ENCODE assay signal across 14 cellular contexts in the genomic region with DNA sequence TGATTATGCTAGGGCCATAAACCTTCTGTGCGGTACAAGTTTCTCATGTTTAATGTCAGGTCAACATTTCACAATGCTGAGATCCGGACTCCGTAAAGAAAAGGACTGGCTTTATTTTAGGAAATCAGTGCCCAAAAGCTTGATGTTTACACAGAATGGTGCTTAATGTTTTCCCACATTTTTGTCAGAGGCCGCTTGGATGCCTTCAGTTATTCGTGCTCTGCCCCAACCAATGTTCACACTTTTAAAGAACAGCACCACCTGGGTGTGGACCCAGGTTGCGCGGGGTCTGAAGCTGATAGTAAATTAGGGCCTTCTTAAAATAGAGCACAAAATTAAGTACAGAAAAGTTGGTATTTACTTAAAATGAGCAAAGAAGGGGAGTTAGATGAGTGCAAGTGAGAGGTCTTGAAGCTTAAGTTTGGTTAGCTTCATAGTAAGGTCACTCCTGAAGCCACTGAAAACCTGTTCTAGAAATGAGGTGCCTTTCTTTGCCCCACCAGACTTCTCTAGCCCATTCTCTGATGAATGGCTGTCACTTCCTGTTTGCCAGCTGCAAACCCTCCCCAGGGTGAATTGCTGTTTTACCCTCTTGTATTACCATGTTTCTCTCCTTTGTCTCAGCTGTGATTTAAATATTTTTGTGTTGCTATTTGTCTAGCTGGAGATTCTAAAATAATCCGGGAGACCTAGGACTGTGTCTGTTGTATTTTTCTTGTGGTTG. TPM values are rescaled to one million over a fixed set of nuclear protein-coding genes. Genes with fewer than 3 reads are reported as not detected.
DNase-seq lines count a peak whose midpoint lies in the region; ATAC-seq, FAIRE-seq and TF ChIP-seq lines count a peak whose summit lies in the region.
"Had no signal": no experiment of that assay in that cellular context is flagged by ENCODE, and none has a peak within 500 bp of the region (broad histone marks: within the 10 kb centered on the region; RNA-seq: fewer than 3 reads in every experiment).

No MANE protein-coding gene starts in this region.

- DNase-seq in A673 (ENCODE audit: low spot score) (peak; percentile 12), GM12864 (ENCODE audit: low read depth) (no peak), WERI-Rb-1 (no peak), left lobe of liver (ENCODE audit: low spot score) (peak; percentile 49), NCI-H2227 treated with DMSO at 0.1 percent for 48 hours (lab: John Stamatoyannopoulos, UW) (no peak), H54 (ENCODE audit: insufficient read length, low spot score) (no peak), natural killer cell (no peak), COLO829 (ENCODE audit: low spot score) (no peak)
- DNase-seq: effector CD8-positive, alpha-beta T cell; NCI-H446 treated with DMSO at 0.1 percent for 48 hours; stimulated activated CD4-positive, alpha-beta T cell treated with anti-CD3 and anti-CD28 coated beads, Interleukin-15, amount 100 ng/mL, for 24 hours had no signal

- no peak overlapping the region for H3K4me3 Mint-ChIP-seq in natural killer cell
- H3K4me3 Mint-ChIP-seq: stimulated activated memory B cell treated with anti-CD40 and anti-IgM and Interleukin-4, amounts not matched to agents 10 μg/mL and 1 μg/mL and 100 μg/mL, for 72 hours had no signal

- no peak for TF ChIP-seq POLR2A in H54 (IDR thresholded peaks at IDR 0.05; ENCODE audit: low read depth, low read length)

- no TSS peak for BruUV-seq in A673 (replicated peaks; lab: Mats Ljungman, UMichigan)

- no peak for FAIRE-seq in H54 (lab: Jason Lieb, UNC)

- H3K4me1 Mint-ChIP-seq in natural killer cell, result peaks cover 9 to 21% of the 10 kb centered on the region in 2 donors
- H3K4me1 Mint-ChIP-seq: stimulated activated memory B cell treated with anti-CD40 and anti-IgM and Interleukin-4, amounts not matched to agents 10 μg/mL and 1 μg/mL and 100 μg/mL, for 72 hours had no signal

- H3K9me3 ChIP-seq in A673 (ENCODE audit: low read depth, low read length, poor library complexity, severe bottlenecking) (no peaks in the 10 kb centered on the region), WERI-Rb-1 (ENCODE audit: severe bottlenecking) (no peaks in the 10 kb centered on the region)

- peaks cover 3 to 4% of the 10 kb centered on the region in 2 donors for H3K27me3 Mint-ChIP-seq in natural killer cell (ENCODE audit: low read depth in 2 of 2)

- intact Hi-C loops in A673 (cut with micrococcal nuclease; ENCODE audit: unreplicated experiment), result no loop called here
- intact Hi-C loops in natural killer cell (cut with micrococcal nuclease), result loop anchor here (2.0 kb wide), 1 partner anchor 209 kb away; no protein-coding TSS in a partner anchor

- H3K36me3 ChIP-seq in A673 (ENCODE audit: insufficient read depth, low read length, poor library complexity, severe bottlenecking) (no peaks in the 10 kb centered on the region), WERI-Rb-1 (no peaks in the 10 kb centered on the region)

- H3K27ac ChIP-seq in A673 (ENCODE audit: low read depth, low read length, poor library complexity, severe bottlenecking) (no peak overlapping the region), WERI-Rb-1 (no peak overlapping the region)
- H3K27ac ChIP-seq: SK-N-MC had no signal

- H3K9me3 Mint-ChIP-seq in natural killer cell, result no peaks in the 10 kb centered on the region
- H3K9me3 Mint-ChIP-seq: stimulated activated memory B cell treated with anti-CD40 and anti-IgM and Interleukin-4, amounts not matched to agents 10 μg/mL and 1 μg/mL and 100 μg/mL, for 72 hours had no signal

- H3K4me3 ChIP-seq in A673 (ENCODE audit: low read depth, low read length, poor library complexity, severe bottlenecking), result no peak overlapping the region
- H3K4me3 ChIP-seq in GM12864 (ENCODE audit: low read depth, low read length), result no peak overlapping the region
- no peak overlapping the region for H3K4me3 ChIP-seq in WERI-Rb-1 (ENCODE audit: low read depth, low read length)
- H3K4me3 ChIP-seq: SK-N-MC had no signal

- CTCF ChIA-PET in A673 (lab: Charles Lee), result no interaction called here

- peak; percentile 39 for TF ChIP-seq CTCF in A673 (conservative IDR thresholded peaks at IDR 0.05; ENCODE audit: low read depth, low read length)
- TF ChIP-seq CTCF in GM12864 (IDR thresholded peaks at IDR 0.05; ENCODE audit: low read depth, low read length, missing control alignments), result peak; percentile 20
- TF ChIP-seq CTCF in WERI-Rb-1 (IDR thresholded peaks at IDR 0.05; ENCODE audit: low read depth, low read length), result peak; percentile 26; the same call in 1 of the 2 replicates
- TF ChIP-seq CTCF in natural killer cell (IDR thresholded peaks at IDR 0.05), result no peak

- peak overlapping the region in 1 of 2 donors; percentile 64 for H3K27ac Mint-ChIP-seq in natural killer cell
- H3K27ac Mint-ChIP-seq: stimulated activated memory B cell treated with anti-CD40 and anti-IgM and Interleukin-4, amounts not matched to agents 10 μg/mL and 1 μg/mL and 100 μg/mL, for 72 hours had no signal

- no peaks in the 10 kb centered on the region for H3K36me3 Mint-ChIP-seq in natural killer cell
- H3K36me3 Mint-ChIP-seq: stimulated activated memory B cell treated with anti-CD40 and anti-IgM and Interleukin-4, amounts not matched to agents 10 μg/mL and 1 μg/mL and 100 μg/mL, for 72 hours had no signal

- H3K4me1 ChIP-seq in A673 (ENCODE audit: insufficient read depth, low read length, poor library complexity, severe bottlenecking), result peaks cover 21% of the 10 kb centered on the region

- POLR2A ChIA-PET in A673 (lab: Charles Lee; ENCODE audit: low non-redundant PET), result no interaction called here

- ATAC-seq in left lobe of liver (peak; percentile 43), natural killer cell (no peak)
- ATAC-seq: stimulated activated memory B cell treated with anti-CD40 and anti-IgM and Interleukin-4, amounts not matched to agents 10 μg/mL and 1 μg/mL and 100 μg/mL, for 72 hours had no signal

- no peaks in the 10 kb centered on the region for H3K27me3 ChIP-seq in A673 (replicated peaks; ENCODE audit: insufficient read depth, low read depth, low read length, poor library complexity)
- H3K27me3 ChIP-seq in WERI-Rb-1 (ENCODE audit: insufficient read depth, low read depth, severe bottlenecking), result no peaks in the 10 kb centered on the region

RNA-seq across cellular contexts. Expression of gene SLC3A1, which starts 20.5 kb away (rescaled TPM):
- not detected in 2 replicates for total RNA-seq in A673 (2021)
- total RNA-seq in left lobe of liver, result 1.9 TPM
- total RNA-seq in natural killer cell, result under 1 TPM; 0.63 to 0.93 (median 0.82) TPM
- total RNA-seq: myocyte had no signal

Comparison
In these comparisons a context has a peak if more than half of its experiments do, and no peak if none do; other contexts are left out.
1. DNase-seq: peak in A673 (single experiment) and left lobe of liver (single experiment); none in GM12864 (single experiment), WERI-Rb-1 (single experiment), NCI-H2227 treated with DMSO at 0.1 percent for 48 hours (single experiment), H54 (single experiment), natural killer cell (single experiment) and COLO829 (single experiment).